ENCODE assay signal across 8 cellular contexts in genomic region chr1:37471345-37472231, GRCh38. TPM values are rescaled to one million over a fixed set of nuclear protein-coding genes. Genes with fewer than 3 reads are reported as not detected.
A peak's percentile ranks its signal among the peaks of the same experiment; 100 is the strongest.
DNase-seq lines count a peak whose midpoint lies in the region; ATAC-seq and TF ChIP-seq lines count a peak whose summit lies in the region.

No MANE protein-coding gene starts in this region.

- peaks cover 17% of the 10 kb centered on the region for H3K36me3 Mint-ChIP-seq in activated naive CD8-positive, alpha-beta T cell treated with anti-CD3 and anti-CD28 coated beads for 36 hours
- no peaks in the 10 kb centered on the region for H3K36me3 Mint-ChIP-seq in osteocyte (ENCODE audit: unreplicated experiment)
- no peaks in the 10 kb centered on the region for H3K36me3 Mint-ChIP-seq in endothelial cell (ENCODE audit: low read depth, unreplicated experiment)

- no peaks in the 10 kb centered on the region for H3K36me3 ChIP-seq in BJ (ENCODE audit: control insufficient read depth, insufficient read depth, low read length)

- DNase-seq in BJ (ENCODE audit: low read depth) (no peak), HT1080 (ENCODE audit: low read depth) (peak; percentile 92), Right ventricle myocardium inferior (ENCODE audit: missing footprints) (peak; percentile 77), osteocyte (ENCODE audit: extremely low spot score, unreplicated experiment) (peak; percentile 92), endothelial cell (ENCODE audit: low spot score) (no peak)
- DNase-seq in activated naive CD8-positive, alpha-beta T cell treated with anti-CD3 and anti-CD28 coated beads for 36 hours: no peak

- intact Hi-C loops in Right ventricle myocardium inferior (cut with DNase I): loop anchor here (5.0 to 10.0 kb wide), 2 partner anchors 83 to 216 kb away; partner anchors contain the start of genes DNALI1 and SNIP1

- H3K4me3 Mint-ChIP-seq in activated naive CD8-positive, alpha-beta T cell treated with anti-CD3 and anti-CD28 coated beads for 36 hours: peak overlapping the region; percentile 87
- H3K4me3 Mint-ChIP-seq in osteocyte (ENCODE audit: unreplicated experiment) (peak overlapping the region; percentile 73), endothelial cell (ENCODE audit: unreplicated experiment) (no peak overlapping the region)

- peaks cover 40% of the 10 kb centered on the region for H3K4me1 Mint-ChIP-seq in activated naive CD8-positive, alpha-beta T cell treated with anti-CD3 and anti-CD28 coated beads for 36 hours
- peaks cover 63% of the 10 kb centered on the region for H3K4me1 Mint-ChIP-seq in osteocyte (ENCODE audit: unreplicated experiment)
- H3K4me1 Mint-ChIP-seq in endothelial cell (ENCODE audit: unreplicated experiment): peaks cover 17% of the 10 kb centered on the region

- peak overlapping the region; percentile 79 for H3K27ac Mint-ChIP-seq in activated naive CD8-positive, alpha-beta T cell treated with anti-CD3 and anti-CD28 coated beads for 36 hours
- peak overlapping the region; percentile 99 for H3K27ac Mint-ChIP-seq in osteocyte (ENCODE audit: unreplicated experiment)
- no peak overlapping the region for H3K27ac Mint-ChIP-seq in endothelial cell (ENCODE audit: unreplicated experiment)

- POLR2A ChIA-PET in BJ (lab: Charles Lee): no interaction called here

- TF ChIP-seq CTCF in BJ (IDR thresholded peaks at IDR 0.05; ENCODE audit: insufficient read depth, low read depth, low read length) (no peak), osteocyte (IDR thresholded peaks at IDR 0.05) (no peak), endothelial cell (IDR thresholded peaks at IDR 0.05; ENCODE audit: unreplicated experiment) (no peak)

- H3K4me3 ChIP-seq in BJ (ENCODE audit: low read depth, low read length): peak overlapping the region; percentile 17

- CTCF ChIA-PET in BJ (lab: Yijun Ruan, JAX): interaction anchor here (0.7 to 10.0 kb wide), 6 partner anchors 9 to 955 kb away, joined by 3 to 116 read pairs (median 4); partner anchors contain the start of genes CDCA8 and MEAF6

- no peaks in the 10 kb centered on the region for H3K27me3 ChIP-seq in BJ (ENCODE audit: control insufficient read depth, insufficient read depth, low read length)

- H3K9me3 Mint-ChIP-seq in activated naive CD8-positive, alpha-beta T cell treated with anti-CD3 and anti-CD28 coated beads for 36 hours: no peaks in the 10 kb centered on the region
- H3K9me3 Mint-ChIP-seq in osteocyte (ENCODE audit: unreplicated experiment) (no peaks in the 10 kb centered on the region), endothelial cell (ENCODE audit: unreplicated experiment) (no peaks in the 10 kb centered on the region)

- H3K27me3 Mint-ChIP-seq in activated naive CD8-positive, alpha-beta T cell treated with anti-CD3 and anti-CD28 coated beads for 36 hours: no peaks in the 10 kb centered on the region
- H3K27me3 Mint-ChIP-seq in osteocyte (ENCODE audit: unreplicated experiment): no peaks in the 10 kb centered on the region
- peaks cover 12% of the 10 kb centered on the region for H3K27me3 Mint-ChIP-seq in endothelial cell (ENCODE audit: unreplicated experiment)

- ATAC-seq in Right ventricle myocardium inferior (peak; percentile 73), HG02852 (IDR thresholded peaks at IDR 0.05; ENCODE audit: unreplicated experiment) (no peak), HG02885 (IDR thresholded peaks at IDR 0.05; ENCODE audit: poor library complexity, unreplicated experiment) (no peak)

RNA-seq across cellular contexts. Expression of gene ZC3H12A, which starts 2.8 kb away (rescaled TPM):
- polyA plus RNA-seq in BJ (2011; rRNA removed): 4.8 and 8.9 TPM in 2 replicates
- 8.5 and 12.7 TPM in 2 replicates for polyA minus RNA-seq in BJ (2011; rRNA and poly(A)+ RNA removed)
- total RNA-seq in HT1080 (2014; rRNA removed; shearing (Covaris generic)): 8.7 and 9.8 TPM in 2 replicates
- 7.6 and 10.3 TPM in 2 replicates for polyA plus RNA-seq in HT1080 (2015; cell fraction: cytosol; rRNA removed)
- 47.2 and 49.4 TPM in 2 replicates for polyA plus RNA-seq in HT1080 (2015; cell fraction: nucleus; rRNA removed)
- 10 to 100 TPM; 29.2 to 29.4 TPM for total RNA-seq in activated naive CD8-positive, alpha-beta T cell treated with anti-CD3 and anti-CD28 coated beads for 36 hours
- total RNA-seq in Right ventricle myocardium inferior: 4.3 TPM
- 7.0 and 11.3 TPM in 2 replicates for total RNA-seq in osteocyte
- 5.4 TPM for total RNA-seq in endothelial cell (ENCODE audit: unreplicated experiment)

RNA-seq across cellular contexts. Expression of gene MEAF6, which starts 43.0 kb away (rescaled TPM):
- polyA plus RNA-seq in BJ (2011; rRNA removed): 43.1 and 49.6 TPM in 2 replicates
- 7.9 and 9.5 TPM in 2 replicates for polyA minus RNA-seq in BJ (2011; rRNA and poly(A)+ RNA removed)
- 65.4 and 72.9 TPM in 2 replicates for total RNA-seq in HT1080 (2014; rRNA removed; shearing (Covaris generic))
- polyA plus RNA-seq in HT1080 (2015; cell fraction: cytosol; rRNA removed): 79.2 and 84.5 TPM in 2 replicates
- 45.8 and 50.2 TPM in 2 replicates for polyA plus RNA-seq in HT1080 (2015; cell fraction: nucleus; rRNA removed)
- total RNA-seq in activated naive CD8-positive, alpha-beta T cell treated with anti-CD3 and anti-CD28 coated beads for 36 hours: 10 to 100 TPM; 78.3 to 83.3 TPM
- total RNA-seq in Right ventricle myocardium inferior (35.9 TPM), osteocyte (62.3 and 62.9 TPM in 2 replicates), endothelial cell (ENCODE audit: unreplicated experiment) (50.6 TPM)

Comparison
In these comparisons a context has a peak if more than half of its experiments do, and no peak if none do; other contexts are left out.
1. DNase-seq: peak in HT1080 (single experiment), Right ventricle myocardium inferior (single experiment) and osteocyte (single experiment); none in BJ (single experiment), activated naive CD8-positive, alpha-beta T cell treated with anti-CD3 and anti-CD28 coated beads for 36 hours (single experiment) and endothelial cell (single experiment).